In the genomic region with DNA sequence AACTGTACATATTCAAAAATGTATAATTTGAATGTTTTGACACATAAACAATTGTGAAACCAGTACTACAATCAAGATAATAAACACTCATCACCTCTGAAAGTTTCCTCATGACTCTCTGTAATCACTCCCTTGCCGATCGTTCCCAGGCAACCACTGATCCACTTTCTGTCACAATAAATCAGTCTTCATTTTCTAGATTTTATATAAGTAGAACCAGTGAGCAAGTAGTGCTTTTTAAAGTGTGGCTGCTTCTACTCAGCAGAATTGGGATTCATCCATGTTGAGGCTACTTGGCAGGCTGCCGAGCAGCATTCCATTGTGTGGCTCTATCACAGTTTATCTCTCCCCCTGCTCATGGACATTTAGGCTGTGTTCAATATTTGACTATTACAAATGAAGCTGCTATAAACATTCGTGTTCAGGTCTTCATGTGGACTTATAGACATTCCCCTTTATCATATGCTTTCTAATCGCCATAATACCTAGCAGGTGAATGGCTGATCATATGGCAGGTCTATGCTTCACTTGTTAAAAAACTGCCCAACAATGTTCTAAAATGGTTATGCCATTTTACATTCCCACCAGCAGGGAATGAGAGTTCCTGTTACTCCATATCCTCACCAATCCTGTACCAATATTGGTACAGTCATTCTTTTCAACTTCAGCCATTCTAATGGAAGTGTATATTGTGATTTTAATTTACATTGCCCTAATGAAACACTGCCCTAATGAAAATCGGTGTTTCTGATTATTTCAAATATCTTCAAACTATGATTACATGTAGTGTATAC, we compare ENCODE assay signal across 1 cellular context.
TF ChIP-seq lines count a peak whose summit lies in the region.

No MANE protein-coding gene starts in this region.

TF ChIP-seq in SK-N-SH, 30 proteins besides CTCF, POLR2A, EP300 and RAD21 (continued from another document):
- TF ChIP-seq NFIC (IDR thresholded peaks at IDR 0.05; ENCODE audit: borderline replicate concordance): peak; percentile 21; the same call in 1 of the 2 replicates
- TF ChIP-seq RFX5 (IDR thresholded peaks at IDR 0.05; ENCODE audit: low read length): no peak
